1 cellular context compared by ENCODE assay signal in genomic region chr20:62245911-62246280, GRCh38.
TF ChIP-seq lines count a peak whose summit lies in the region.

No MANE protein-coding gene starts in this region.

TF ChIP-seq in K562, 482 proteins besides CTCF, POLR2A, EP300 and RAD21:
- peak; percentile 38; the same call in 1 of the 2 replicates for TF ChIP-seq POLR2G (IDR thresholded peaks at IDR 0.05; ENCODE audit: low read depth, low read length)
- peak; percentile 38 for TF ChIP-seq RBFOX2 (IDR thresholded peaks at IDR 0.05; ENCODE audit: low read depth, low read length)
- TF ChIP-seq MCM7 (IDR thresholded peaks at IDR 0.05), result no peak
- no peak for TF ChIP-seq RNF2 (IDR thresholded peaks at IDR 0.05)
- TF ChIP-seq ZFX (CRISPR knock-in tag; IDR thresholded peaks at IDR 0.05), result no peak
